ENCODE assay signal across 1 cellular context in the genomic region with DNA sequence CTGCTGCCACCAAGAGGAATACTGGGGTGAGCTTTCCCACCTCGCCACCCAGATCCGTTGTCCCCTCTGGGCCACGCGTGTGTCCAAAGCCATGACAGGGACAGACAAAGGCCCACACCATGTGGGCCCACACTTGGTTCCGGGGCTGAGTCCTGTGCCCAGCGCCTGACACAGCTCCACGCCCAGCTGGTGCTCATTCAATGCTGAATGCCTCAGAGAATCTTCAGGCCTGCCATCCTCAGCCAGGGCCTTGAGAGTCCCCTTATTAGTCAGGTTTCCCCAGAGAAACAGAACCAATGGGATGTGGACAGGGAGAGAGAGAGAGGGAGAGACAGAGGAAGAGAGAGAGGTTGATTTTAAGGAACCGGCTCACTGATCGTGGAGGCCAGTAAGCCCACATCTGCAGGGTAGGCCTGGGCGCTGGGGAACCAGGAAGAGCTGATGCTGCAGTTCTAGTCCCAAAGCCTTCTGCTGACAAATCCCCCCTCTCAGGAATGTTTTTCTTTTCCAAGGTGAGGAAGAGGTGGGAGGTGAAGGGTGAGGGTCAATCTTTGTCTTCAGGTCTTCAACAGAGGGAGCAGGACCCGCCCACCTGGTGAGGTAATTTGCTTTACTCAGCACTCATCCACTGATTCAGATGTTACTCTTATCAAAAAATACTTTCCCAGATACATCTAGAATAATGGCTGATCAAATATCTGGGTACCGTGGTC.
A peak's percentile ranks its signal among the peaks of the same experiment; 100 is the strongest.
TF ChIP-seq lines count a peak whose summit lies in the region.

No MANE protein-coding gene starts in this region.

TF ChIP-seq in GM12878, 131 proteins besides CTCF, POLR2A, EP300 and RAD21 (continued from another document):
- TF ChIP-seq, protein P1, sequence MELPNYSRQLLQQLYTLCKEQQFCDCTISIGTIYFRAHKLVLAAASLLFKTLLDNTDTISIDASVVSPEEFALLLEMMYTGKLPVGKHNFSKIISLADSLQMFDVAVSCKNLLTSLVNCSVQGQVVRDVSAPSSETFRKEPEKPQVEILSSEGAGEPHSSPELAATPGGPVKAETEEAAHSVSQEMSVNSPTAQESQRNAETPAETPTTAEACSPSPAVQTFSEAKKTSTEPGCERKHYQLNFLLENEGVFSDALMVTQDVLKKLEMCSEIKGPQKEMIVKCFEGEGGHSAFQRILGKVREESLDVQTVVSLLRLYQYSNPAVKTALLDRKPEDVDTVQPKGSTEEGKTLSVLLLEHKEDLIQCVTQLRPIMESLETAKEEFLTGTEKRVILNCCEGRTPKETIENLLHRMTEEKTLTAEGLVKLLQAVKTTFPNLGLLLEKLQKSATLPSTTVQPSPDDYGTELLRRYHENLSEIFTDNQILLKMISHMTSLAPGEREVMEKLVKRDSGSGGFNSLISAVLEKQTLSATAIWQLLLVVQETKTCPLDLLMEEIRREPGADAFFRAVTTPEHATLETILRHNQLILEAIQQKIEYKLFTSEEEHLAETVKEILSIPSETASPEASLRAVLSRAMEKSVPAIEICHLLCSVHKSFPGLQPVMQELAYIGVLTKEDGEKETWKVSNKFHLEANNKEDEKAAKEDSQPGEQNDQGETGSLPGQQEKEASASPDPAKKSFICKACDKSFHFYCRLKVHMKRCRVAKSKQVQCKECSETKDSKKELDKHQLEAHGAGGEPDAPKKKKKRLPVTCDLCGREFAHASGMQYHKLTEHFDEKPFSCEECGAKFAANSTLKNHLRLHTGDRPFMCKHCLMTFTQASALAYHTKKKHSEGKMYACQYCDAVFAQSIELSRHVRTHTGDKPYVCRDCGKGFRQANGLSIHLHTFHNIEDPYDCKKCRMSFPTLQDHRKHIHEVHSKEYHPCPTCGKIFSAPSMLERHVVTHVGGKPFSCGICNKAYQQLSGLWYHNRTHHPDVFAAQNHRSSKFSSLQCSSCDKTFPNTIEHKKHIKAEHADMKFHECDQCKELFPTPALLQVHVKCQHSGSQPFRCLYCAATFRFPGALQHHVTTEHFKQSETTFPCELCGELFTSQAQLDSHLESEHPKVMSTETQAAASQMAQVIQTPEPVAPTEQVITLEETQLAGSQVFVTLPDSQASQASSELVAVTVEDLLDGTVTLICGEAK (IDR thresholded peaks at IDR 0.05; ENCODE audit: borderline replicate concordance): no peak
- TF ChIP-seq YY1 (IDR thresholded peaks at IDR 0.05; ENCODE audit: low read depth, low read length): no peak; the same call in 1 of the 2 replicates
- no peak for TF ChIP-seq RUNX3 (IDR thresholded peaks at IDR 0.05; ENCODE audit: low read length)
- no peak for TF ChIP-seq CREB1 (IDR thresholded peaks at IDR 0.05; ENCODE audit: low read depth)
- TF ChIP-seq SMC3 (IDR thresholded peaks at IDR 0.05; ENCODE audit: borderline replicate concordance, low read length): no peak; the same call in 1 of the 2 replicates
- no peak for TF ChIP-seq SP1 (IDR thresholded peaks at IDR 0.05; ENCODE audit: low read depth, low read length)
- TF ChIP-seq, protein P2, sequence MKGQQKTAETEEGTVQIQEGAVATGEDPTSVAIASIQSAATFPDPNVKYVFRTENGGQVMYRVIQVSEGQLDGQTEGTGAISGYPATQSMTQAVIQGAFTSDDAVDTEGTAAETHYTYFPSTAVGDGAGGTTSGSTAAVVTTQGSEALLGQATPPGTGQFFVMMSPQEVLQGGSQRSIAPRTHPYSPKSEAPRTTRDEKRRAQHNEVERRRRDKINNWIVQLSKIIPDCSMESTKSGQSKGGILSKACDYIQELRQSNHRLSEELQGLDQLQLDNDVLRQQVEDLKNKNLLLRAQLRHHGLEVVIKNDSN (IDR thresholded peaks at IDR 0.05; ENCODE audit: borderline replicate concordance, extremely low read length, insufficient read depth, low read depth, low read length): no peak
- TF ChIP-seq, protein P3, sequence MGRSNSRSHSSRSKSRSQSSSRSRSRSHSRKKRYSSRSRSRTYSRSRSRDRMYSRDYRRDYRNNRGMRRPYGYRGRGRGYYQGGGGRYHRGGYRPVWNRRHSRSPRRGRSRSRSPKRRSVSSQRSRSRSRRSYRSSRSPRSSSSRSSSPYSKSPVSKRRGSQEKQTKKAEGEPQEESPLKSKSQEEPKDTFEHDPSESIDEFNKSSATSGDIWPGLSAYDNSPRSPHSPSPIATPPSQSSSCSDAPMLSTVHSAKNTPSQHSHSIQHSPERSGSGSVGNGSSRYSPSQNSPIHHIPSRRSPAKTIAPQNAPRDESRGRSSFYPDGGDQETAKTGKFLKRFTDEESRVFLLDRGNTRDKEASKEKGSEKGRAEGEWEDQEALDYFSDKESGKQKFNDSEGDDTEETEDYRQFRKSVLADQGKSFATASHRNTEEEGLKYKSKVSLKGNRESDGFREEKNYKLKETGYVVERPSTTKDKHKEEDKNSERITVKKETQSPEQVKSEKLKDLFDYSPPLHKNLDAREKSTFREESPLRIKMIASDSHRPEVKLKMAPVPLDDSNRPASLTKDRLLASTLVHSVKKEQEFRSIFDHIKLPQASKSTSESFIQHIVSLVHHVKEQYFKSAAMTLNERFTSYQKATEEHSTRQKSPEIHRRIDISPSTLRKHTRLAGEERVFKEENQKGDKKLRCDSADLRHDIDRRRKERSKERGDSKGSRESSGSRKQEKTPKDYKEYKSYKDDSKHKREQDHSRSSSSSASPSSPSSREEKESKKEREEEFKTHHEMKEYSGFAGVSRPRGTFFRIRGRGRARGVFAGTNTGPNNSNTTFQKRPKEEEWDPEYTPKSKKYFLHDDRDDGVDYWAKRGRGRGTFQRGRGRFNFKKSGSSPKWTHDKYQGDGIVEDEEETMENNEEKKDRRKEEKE (IDR thresholded peaks at IDR 0.05): no peak
- TF ChIP-seq SMARCA5 (IDR thresholded peaks at IDR 0.05): no peak
- TF ChIP-seq MEF2B (IDR thresholded peaks at IDR 0.05; ENCODE audit: partially characterized antibody, poor library complexity, severe bottlenecking): peak; percentile 12
- TF ChIP-seq, protein P4, sequence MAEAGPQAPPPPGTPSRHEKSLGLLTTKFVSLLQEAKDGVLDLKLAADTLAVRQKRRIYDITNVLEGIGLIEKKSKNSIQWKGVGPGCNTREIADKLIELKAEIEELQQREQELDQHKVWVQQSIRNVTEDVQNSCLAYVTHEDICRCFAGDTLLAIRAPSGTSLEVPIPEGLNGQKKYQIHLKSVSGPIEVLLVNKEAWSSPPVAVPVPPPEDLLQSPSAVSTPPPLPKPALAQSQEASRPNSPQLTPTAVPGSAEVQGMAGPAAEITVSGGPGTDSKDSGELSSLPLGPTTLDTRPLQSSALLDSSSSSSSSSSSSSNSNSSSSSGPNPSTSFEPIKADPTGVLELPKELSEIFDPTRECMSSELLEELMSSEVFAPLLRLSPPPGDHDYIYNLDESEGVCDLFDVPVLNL (IDR thresholded peaks at IDR 0.05; ENCODE audit: low read depth, low read length): no peak
- 0 out of 2 replicates have a peak, but pooled peaks have one; percentile 30 for TF ChIP-seq MEF2A (IDR thresholded peaks at IDR 0.05; ENCODE audit: insufficient read depth, low read depth, low read length)
- TF ChIP-seq, protein P5, sequence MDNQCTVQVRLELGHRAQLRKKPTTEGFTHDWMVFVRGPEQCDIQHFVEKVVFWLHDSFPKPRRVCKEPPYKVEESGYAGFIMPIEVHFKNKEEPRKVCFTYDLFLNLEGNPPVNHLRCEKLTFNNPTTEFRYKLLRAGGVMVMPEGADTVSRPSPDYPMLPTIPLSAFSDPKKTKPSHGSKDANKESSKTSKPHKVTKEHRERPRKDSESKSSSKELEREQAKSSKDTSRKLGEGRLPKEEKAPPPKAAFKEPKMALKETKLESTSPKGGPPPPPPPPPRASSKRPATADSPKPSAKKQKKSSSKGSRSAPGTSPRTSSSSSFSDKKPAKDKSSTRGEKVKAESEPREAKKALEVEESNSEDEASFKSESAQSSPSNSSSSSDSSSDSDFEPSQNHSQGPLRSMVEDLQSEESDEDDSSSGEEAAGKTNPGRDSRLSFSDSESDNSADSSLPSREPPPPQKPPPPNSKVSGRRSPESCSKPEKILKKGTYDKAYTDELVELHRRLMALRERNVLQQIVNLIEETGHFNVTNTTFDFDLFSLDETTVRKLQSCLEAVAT (IDR thresholded peaks at IDR 0.05): peak; percentile 30; the same call in 1 of the 2 replicates
- no peak for TF ChIP-seq ATF7 (IDR thresholded peaks at IDR 0.05; ENCODE audit: low read depth)
- TF ChIP-seq MXI1 (IDR thresholded peaks at IDR 0.05; ENCODE audit: low read depth, low read length): no peak
- TF ChIP-seq BHLHE40 (IDR thresholded peaks at IDR 0.05; ENCODE audit: borderline replicate concordance in 1 of 2, low read depth in 2 of 2, low read length in 1 of 2): no peak; a peak in 1 of 4 replicates
- TF ChIP-seq, protein P6, sequence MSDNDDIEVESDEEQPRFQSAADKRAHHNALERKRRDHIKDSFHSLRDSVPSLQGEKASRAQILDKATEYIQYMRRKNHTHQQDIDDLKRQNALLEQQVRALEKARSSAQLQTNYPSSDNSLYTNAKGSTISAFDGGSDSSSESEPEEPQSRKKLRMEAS (IDR thresholded peaks at IDR 0.05; ENCODE audit: low read depth, low read length): no peak
- TF ChIP-seq KAT2A (conservative IDR thresholded peaks at IDR 0.05; ENCODE audit: control insufficient read depth, low read depth, low read length): no peak
- TF ChIP-seq EED (IDR thresholded peaks at IDR 0.05; ENCODE audit: low read depth): peak; percentile 86
- TF ChIP-seq NFXL1 (IDR thresholded peaks at IDR 0.05; ENCODE audit: borderline replicate concordance): no peak
- TF ChIP-seq, protein P7, sequence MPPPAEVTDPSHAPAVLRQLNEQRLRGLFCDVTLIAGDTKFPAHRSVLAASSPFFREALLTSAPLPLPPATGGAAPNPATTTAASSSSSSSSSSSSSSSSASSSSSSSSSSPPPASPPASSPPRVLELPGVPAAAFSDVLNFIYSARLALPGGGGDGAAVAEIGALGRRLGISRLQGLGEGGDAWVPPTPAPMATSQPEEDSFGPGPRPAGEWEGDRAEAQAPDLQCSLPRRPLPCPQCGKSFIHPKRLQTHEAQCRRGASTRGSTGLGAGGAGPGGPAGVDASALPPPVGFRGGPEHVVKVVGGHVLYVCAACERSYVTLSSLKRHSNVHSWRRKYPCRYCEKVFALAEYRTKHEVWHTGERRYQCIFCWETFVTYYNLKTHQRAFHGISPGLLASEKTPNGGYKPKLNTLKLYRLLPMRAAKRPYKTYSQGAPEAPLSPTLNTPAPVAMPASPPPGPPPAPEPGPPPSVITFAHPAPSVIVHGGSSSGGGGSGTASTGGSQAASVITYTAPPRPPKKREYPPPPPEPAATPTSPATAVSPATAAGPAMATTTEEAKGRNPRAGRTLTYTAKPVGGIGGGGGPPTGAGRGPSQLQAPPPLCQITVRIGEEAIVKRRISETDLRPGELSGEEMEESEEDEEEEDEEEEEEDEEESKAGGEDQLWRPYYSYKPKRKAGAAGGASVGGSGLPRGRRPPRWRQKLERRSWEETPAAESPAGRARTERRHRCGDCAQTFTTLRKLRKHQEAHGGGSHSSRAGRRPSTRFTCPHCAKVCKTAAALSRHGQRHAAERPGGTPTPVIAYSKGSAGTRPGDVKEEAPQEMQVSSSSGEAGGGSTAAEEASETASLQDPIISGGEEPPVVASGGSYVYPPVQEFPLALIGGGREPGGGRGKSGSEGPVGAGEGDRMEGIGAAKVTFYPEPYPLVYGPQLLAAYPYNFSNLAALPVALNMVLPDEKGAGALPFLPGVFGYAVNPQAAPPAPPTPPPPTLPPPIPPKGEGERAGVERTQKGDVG (CRISPR knock-in tag; IDR thresholded peaks at IDR 0.05): 0 out of 2 replicates have a peak, but pooled peaks have one; percentile 25
- TF ChIP-seq RFX5 (IDR thresholded peaks at IDR 0.05; ENCODE audit: low read depth, low read length): no peak
- TF ChIP-seq, protein P8, sequence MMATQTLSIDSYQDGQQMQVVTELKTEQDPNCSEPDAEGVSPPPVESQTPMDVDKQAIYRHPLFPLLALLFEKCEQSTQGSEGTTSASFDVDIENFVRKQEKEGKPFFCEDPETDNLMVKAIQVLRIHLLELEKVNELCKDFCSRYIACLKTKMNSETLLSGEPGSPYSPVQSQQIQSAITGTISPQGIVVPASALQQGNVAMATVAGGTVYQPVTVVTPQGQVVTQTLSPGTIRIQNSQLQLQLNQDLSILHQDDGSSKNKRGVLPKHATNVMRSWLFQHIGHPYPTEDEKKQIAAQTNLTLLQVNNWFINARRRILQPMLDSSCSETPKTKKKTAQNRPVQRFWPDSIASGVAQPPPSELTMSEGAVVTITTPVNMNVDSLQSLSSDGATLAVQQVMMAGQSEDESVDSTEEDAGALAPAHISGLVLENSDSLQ (IDR thresholded peaks at IDR 0.05): no peak
